In genomic region chr17:27349540-27350021, GRCh38 we compare ENCODE assay signal across 10 cellular contexts. TPM values are rescaled to one million over a fixed set of nuclear protein-coding genes. Genes with fewer than 3 reads are reported as not detected.
DNase-seq lines count a peak whose midpoint lies in the region; ATAC-seq, FAIRE-seq and TF ChIP-seq lines count a peak whose summit lies in the region.
"Had no signal": no experiment of that assay in that cellular context is flagged by ENCODE, and none has a peak within 500 bp of the region (broad histone marks: within the 10 kb centered on the region; RNA-seq: fewer than 3 reads in every experiment).

No MANE protein-coding gene starts in this region.

- ATAC-seq in HG03460 (IDR thresholded peaks at IDR 0.05; ENCODE audit: unreplicated experiment): no peak

- peak overlapping the region; percentile 28 to 53 for H3K4me3 ChIP-seq in small intestine (ENCODE audit: low read depth in 1 of 2, low read length in 2 of 2)
- no peak overlapping the region for H3K4me3 ChIP-seq in WERI-Rb-1 (ENCODE audit: low read depth, low read length)

- H3K36me3 ChIP-seq in ES-I3 (ENCODE audit: insufficient read depth, low read length) (no peaks in the 10 kb centered on the region), small intestine (ENCODE audit: control insufficient read depth in 2 of 2, insufficient read depth in 2 of 2, low read length in 2 of 2) (no peaks in the 10 kb centered on the region), WERI-Rb-1 (no peaks in the 10 kb centered on the region)

- TF ChIP-seq CTCF in HFFc6 (IDR thresholded peaks at IDR 0.05) (no peak), WERI-Rb-1 (IDR thresholded peaks at IDR 0.05; ENCODE audit: low read depth, low read length) (no peak)

- peaks cover 8% of the 10 kb centered on the region for H3K36me3 Mint-ChIP-seq in HFFc6 (ENCODE audit: low read depth)
- H3K36me3 Mint-ChIP-seq: naive thymus-derived CD8-positive, alpha-beta T cell had no signal

- no peaks in the 10 kb centered on the region for H3K27me3 ChIP-seq in small intestine (ENCODE audit: control insufficient read depth in 2 of 2, insufficient read depth in 2 of 2, low read length in 2 of 2)
- H3K27me3 ChIP-seq in WERI-Rb-1 (ENCODE audit: insufficient read depth, low read depth, severe bottlenecking): no peaks in the 10 kb centered on the region

- DNase-seq in islet precursor cell: peak; percentile 89
- no peak for DNase-seq in small intestine
- DNase-seq in HFFc6: no peak
- DNase-seq in WERI-Rb-1: no peak
- no peak for DNase-seq in NCI-H748 (lab: John Stamatoyannopoulos, UW; ENCODE audit: unreplicated experiment)
- DNase-seq: NCI-H1694 treated with DMSO at 0.1 percent for 48 hours had no signal

- H3K9me3 ChIP-seq in ES-I3 (ENCODE audit: control insufficient read depth, insufficient read depth, low read length): no peaks in the 10 kb centered on the region
- H3K9me3 ChIP-seq in small intestine (ENCODE audit: control insufficient read depth, low read depth): no peaks in the 10 kb centered on the region
- H3K9me3 ChIP-seq in WERI-Rb-1 (ENCODE audit: severe bottlenecking): no peaks in the 10 kb centered on the region

- peaks cover 1% of the 10 kb centered on the region; the same call in 1 of the 2 replicates for H3K27me3 Mint-ChIP-seq in HFFc6 (ENCODE audit: insufficient read depth)

- H3K9ac ChIP-seq in ES-I3 (ENCODE audit: low read depth, low read length): peak overlapping the region; percentile 66

- no peak overlapping the region for H3K27ac Mint-ChIP-seq in HFFc6

- peaks cover 23% of the 10 kb centered on the region for H3K4me1 Mint-ChIP-seq in HFFc6 (ENCODE audit: low read depth)

- 68 to 77% (median 75%) methylated on average over 21 to 34 of the region's 34 CpGs for WGBS in small intestine, 3 donors

- H3K27ac ChIP-seq in angular gyrus (ENCODE audit: low read depth, low read length) (peak overlapping the region; percentile 40), small intestine (ENCODE audit: low read depth in 1 of 2, low read length in 1 of 2) (peak overlapping the region; percentile 56 to 74), WERI-Rb-1 (no peak overlapping the region)

- no peak for FAIRE-seq in small intestine (lab: Jason Lieb, UNC)

- H3K4me1 ChIP-seq in ES-I3 (ENCODE audit: insufficient read depth, low read length): no peaks in the 10 kb centered on the region; the same call in 1 of the 2 replicates
- H3K4me1 ChIP-seq in small intestine (ENCODE audit: control insufficient read depth in 2 of 2, insufficient read depth in 1 of 2, low read depth in 1 of 2, low read length in 1 of 2): peaks cover 0 to 3% of the 10 kb centered on the region in 2 donors

- no peak overlapping the region for H3K4me3 Mint-ChIP-seq in HFFc6

- no peaks in the 10 kb centered on the region for H3K9me3 Mint-ChIP-seq in HFFc6
- H3K9me3 Mint-ChIP-seq: naive thymus-derived CD8-positive, alpha-beta T cell had no signal

RNA-seq across cellular contexts. Expression of gene WSB1, which starts 55.7 kb away (rescaled TPM):
- 10 to 100 TPM; 28.9 to 56.3 (median 32.2) TPM for polyA plus RNA-seq in small intestine
- total RNA-seq in HFFc6 (2021; fragmentation: NEBNext Ultra II Directional; extraction: Animal tissue kit (Norgen Biotek cat#: 25700)): 10 to 100 TPM; 60.5 to 74.4 (median 66.5) TPM
